ENCODE assay signal across 11 cellular contexts in genomic region chrX:121161501-121161933, GRCh38.
DNase-seq lines count a peak whose midpoint lies in the region; ATAC-seq lines count a peak whose summit lies in the region.
"Had no signal": no experiment of that assay in that cellular context is flagged by ENCODE, and none has a peak within 500 bp of the region (broad histone marks: within the 10 kb centered on the region; RNA-seq: fewer than 3 reads in every experiment).

No MANE protein-coding gene starts in this region.

- H3K4me3 Mint-ChIP-seq in activated CD4-positive, alpha-beta T cell treated with anti-CD3 and anti-CD28 coated beads for 36 hours = peak overlapping the region; percentile 50
- H3K4me3 Mint-ChIP-seq: stimulated activated effector memory CD8-positive, alpha-beta T cell treated with anti-CD3 and anti-CD28 coated beads, Interleukin-12 subunit alpha, Interleukin-12 subunit beta, amount 100 ng/mL, for 72 hours had no signal

- H3K27me3 Mint-ChIP-seq in activated CD4-positive, alpha-beta T cell treated with anti-CD3 and anti-CD28 coated beads for 36 hours = peaks cover 3% of the 10 kb centered on the region

- H3K27ac Mint-ChIP-seq in activated CD4-positive, alpha-beta T cell treated with anti-CD3 and anti-CD28 coated beads for 36 hours = peak overlapping the region; percentile 89
- H3K27ac Mint-ChIP-seq: stimulated activated effector memory CD8-positive, alpha-beta T cell treated with anti-CD3 and anti-CD28 coated beads, Interleukin-12 subunit alpha, Interleukin-12 subunit beta, amount 100 ng/mL, for 72 hours had no signal

- peak; percentile 42 for DNase-seq in activated CD4-positive, alpha-beta T cell treated with anti-CD3 and anti-CD28 coated beads for 36 hours
- DNase-seq in activated CD4-positive, alpha-beta T cell treated with anti-CD3 and anti-CD28 coated beads, Interleukin-2, amount 50 U/mL, for 1 hour = no peak
- DNase-seq in OCI-M1 (lab: John Stamatoyannopoulos, UW) = peak; percentile 90
- peak; percentile 18 for DNase-seq in stimulated activated CD4-positive, alpha-beta T cell treated with anti-CD3 and anti-CD28 coated beads, Interleukin-4, amount 100 ng/mL, for 1 hour
- DNase-seq in KBM-7 = no peak
- DNase-seq in SIG-M5 treated with dmso at 0.1 percent for 504 hours (lab: John Stamatoyannopoulos, UW; ENCODE audit: unreplicated experiment) = no peak
- DNase-seq: colonic mucosa, pancreas had no signal

- POLR2A ChIA-PET in activated CD4-positive, alpha-beta T cell treated with anti-CD3 and anti-CD28 coated beads for 36 hours (lab: Charles Lee) = no interaction called here

- in situ Hi-C loops in KBM-7 (cut with MboI; ENCODE audit: low pct_unique_long_range_greater_than_20kb, low sequenced_read_pairs) = no loop called here

- peaks cover 51% of the 10 kb centered on the region for H3K4me1 Mint-ChIP-seq in activated CD4-positive, alpha-beta T cell treated with anti-CD3 and anti-CD28 coated beads for 36 hours

- H3K9me3 Mint-ChIP-seq in activated CD4-positive, alpha-beta T cell treated with anti-CD3 and anti-CD28 coated beads for 36 hours (ENCODE audit: low read depth) = no peaks in the 10 kb centered on the region
- H3K9me3 Mint-ChIP-seq: stimulated activated effector memory CD8-positive, alpha-beta T cell treated with anti-CD3 and anti-CD28 coated beads, Interleukin-12 subunit alpha, Interleukin-12 subunit beta, amount 100 ng/mL, for 72 hours had no signal

- peak; percentile 78 for ATAC-seq in activated CD4-positive, alpha-beta T cell treated with anti-CD3 and anti-CD28 coated beads for 36 hours
- ATAC-seq in HG02623 (IDR thresholded peaks at IDR 0.05; ENCODE audit: unreplicated experiment) = peak; percentile 38
- ATAC-seq in HG02970 (IDR thresholded peaks at IDR 0.05; ENCODE audit: low FRiP score, unreplicated experiment) = no peak
- ATAC-seq: pancreas; stimulated activated effector memory CD8-positive, alpha-beta T cell treated with anti-CD3 and anti-CD28 coated beads, Interleukin-12 subunit alpha, Interleukin-12 subunit beta, amount 100 ng/mL, for 72 hours had no signal

- CTCF ChIA-PET in activated CD4-positive, alpha-beta T cell treated with anti-CD3 and anti-CD28 coated beads for 36 hours (lab: Charles Lee) = no interaction called here

- intact Hi-C loops in activated CD4-positive, alpha-beta T cell treated with anti-CD3 and anti-CD28 coated beads for 36 hours (cut with DNase I, micrococcal nuclease) = loop anchor here (1.0 to 10.0 kb wide), 9 partner anchors 55 to 484 kb away; no protein-coding TSS in a partner anchor

- H3K36me3 Mint-ChIP-seq in activated CD4-positive, alpha-beta T cell treated with anti-CD3 and anti-CD28 coated beads for 36 hours (ENCODE audit: low read depth) = no peaks in the 10 kb centered on the region
- H3K36me3 Mint-ChIP-seq: stimulated activated effector memory CD8-positive, alpha-beta T cell treated with anti-CD3 and anti-CD28 coated beads, Interleukin-12 subunit alpha, Interleukin-12 subunit beta, amount 100 ng/mL, for 72 hours had no signal

Comparison
In these comparisons a context has a peak if more than half of its experiments do, and no peak if none do; other contexts are left out.
1. DNase-seq: peak in activated CD4-positive, alpha-beta T cell treated with anti-CD3 and anti-CD28 coated beads for 36 hours (single experiment), OCI-M1 (single experiment) and stimulated activated CD4-positive, alpha-beta T cell treated with anti-CD3 and anti-CD28 coated beads, Interleukin-4, amount 100 ng/mL, for 1 hour (single experiment); none in activated CD4-positive, alpha-beta T cell treated with anti-CD3 and anti-CD28 coated beads, Interleukin-2, amount 50 U/mL, for 1 hour (single experiment), KBM-7 (single experiment) and SIG-M5 treated with dmso at 0.1 percent for 504 hours (single experiment).